ENCODE assay signal across 13 cellular contexts in genomic region chr3:71055602-71056001, GRCh38.
A peak's percentile ranks its signal among the peaks of the same experiment; 100 is the strongest.
DNase-seq lines count a peak whose midpoint lies in the region; ATAC-seq and TF ChIP-seq lines count a peak whose summit lies in the region.
"Had no signal": no experiment of that assay in that cellular context is flagged by ENCODE, and none has a peak within 500 bp of the region (broad histone marks: within the 10 kb centered on the region; RNA-seq: fewer than 3 reads in every experiment).

No MANE protein-coding gene starts in this region.

- no peak overlapping the region for H4K8ac ChIP-seq in H9 (replicated peaks; ENCODE audit: insufficient read length, low read depth, low read length)

- peaks cover 0 to 10% (median 9%) of the 10 kb centered on the region in 3 experiments; a peak in 4 of 7 replicates for H3K36me3 Mint-ChIP-seq in H9 (ENCODE audit: insufficient read depth in 1 of 3, low read depth in 3 of 3)

- no peaks in the 10 kb centered on the region; a peak in 1 of 5 replicates for H3K9me3 Mint-ChIP-seq in H9
- H3K9me3 Mint-ChIP-seq: immature natural killer cell had no signal

- no peak overlapping the region for H2AFZ ChIP-seq in H9 (ENCODE audit: low read length)

- no peaks in the 10 kb centered on the region for H3K79me2 ChIP-seq in H9 (ENCODE audit: insufficient read depth, low read length)

- no peak overlapping the region for H3K18ac ChIP-seq in H9 (ENCODE audit: insufficient read length, low read depth, low read length)

- no peak overlapping the region for H2BK15ac ChIP-seq in H9 (ENCODE audit: low read depth, low read length)

- H2BK120ac ChIP-seq in H9 (ENCODE audit: low read depth, low read length, poor library complexity, severe bottlenecking): no peak overlapping the region

- H3K4me3 ChIP-seq in rectal smooth muscle tissue (ENCODE audit: low read length): no peak overlapping the region

- no peaks in the 10 kb centered on the region for H3K27me3 Mint-ChIP-seq in H9 (ENCODE audit: low read depth)

- peaks cover 15% of the 10 kb centered on the region; the same call in 1 of the 2 replicates for H3K4me1 ChIP-seq in H9 (ENCODE audit: insufficient read depth, low read length)
- H3K4me1 ChIP-seq in rectal smooth muscle tissue (ENCODE audit: control insufficient read depth, insufficient read depth, low read length): peaks cover 80% of the 10 kb centered on the region

- no peaks in the 10 kb centered on the region for H3K23me2 ChIP-seq in H9 (ENCODE audit: insufficient read length, low read depth, low read length, poor library complexity, severe bottlenecking)

- DNase-seq in H9 (no peak), amniotic epithelial cell (ENCODE audit: low read depth) (peak; percentile 19), fibroblast of the conjunctiva (ENCODE audit: low read depth) (peak; percentile 81), SHP77 treated with DMSO at 0.1 percent for 48 hours (lab: John Stamatoyannopoulos, UW) (no peak), NCI-H1048 (lab: John Stamatoyannopoulos, UW) (no peak)
- DNase-seq in effector CD4-positive, alpha-beta T cell: no peak
- DNase-seq: Calu3, dorsolateral prefrontal cortex, immature natural killer cell, NCI-H69, SW 1271 had no signal

- no CpG with 5 or more reads among the region's 6 CpGs for WGBS in H9 (ENCODE audit: extremely low coverage, insufficient read length, low lambda C conversion rate)

- H3K56ac ChIP-seq in H9 (ENCODE audit: insufficient read length, low read depth, low read length): no peak overlapping the region

- H3K27ac ChIP-seq in H9 (ENCODE audit: insufficient read length, low read depth, low read length): no peak overlapping the region
- H3K27ac ChIP-seq in rectal smooth muscle tissue (ENCODE audit: low read depth, low read length): peak overlapping the region; percentile 72

- H3K4me2 ChIP-seq in H9 (ENCODE audit: insufficient read depth, insufficient read length, low read length): no peak overlapping the region

- H4K91ac ChIP-seq in H9 (ENCODE audit: insufficient read length, low read depth, low read length): no peak overlapping the region

- no peak overlapping the region for H2AK5ac ChIP-seq in H9 (ENCODE audit: insufficient read length, low read length)

- H3K23ac ChIP-seq in H9 (ENCODE audit: insufficient read length, low read depth, low read length): no peak overlapping the region

- H3K14ac ChIP-seq in H9 (ENCODE audit: insufficient read depth, low read length): no peak overlapping the region

- H3K9ac ChIP-seq in H9 (ENCODE audit: extremely low read depth, insufficient read length, low read length): no peak overlapping the region
- H3K9ac ChIP-seq in rectal smooth muscle tissue (ENCODE audit: low read length): no peak overlapping the region

- no peak overlapping the region for H3K4me3 Mint-ChIP-seq in H9
- H3K4me3 Mint-ChIP-seq: immature natural killer cell had no signal

- no peak overlapping the region for H2BK20ac ChIP-seq in H9 (ENCODE audit: low read depth, low read length, poor library complexity, severe bottlenecking)

- H4K5ac ChIP-seq in H9 (ENCODE audit: insufficient read length, low read depth, low read length): no peak overlapping the region

- H3K9me3 ChIP-seq in H9 (ENCODE audit: control insufficient read depth, low read depth, low read length): no peaks in the 10 kb centered on the region

- H3K27ac Mint-ChIP-seq in H9: peak overlapping the region in 2 of 3 experiments; percentile 25 to 70; a peak in 4 of 7 replicates

- no peak overlapping the region for H2BK12ac ChIP-seq in H9 (ENCODE audit: insufficient read length, low read depth, low read length)

- no peak overlapping the region for H2BK5ac ChIP-seq in H9 (ENCODE audit: insufficient read length, low read length)

- peaks cover 90 to 92% of the 10 kb centered on the region in 2 experiments for H3K4me1 Mint-ChIP-seq in H9

- H3K36me3 ChIP-seq in rectal smooth muscle tissue (ENCODE audit: control insufficient read depth, insufficient read depth, low read length): peaks cover 4% of the 10 kb centered on the region

- H3T11ph ChIP-seq in H9 (ENCODE audit: low read length): no peak overlapping the region

- H3K27me3 ChIP-seq in H9 (ENCODE audit: insufficient read depth, low read length) (no peaks in the 10 kb centered on the region), rectal smooth muscle tissue (ENCODE audit: control insufficient read depth, insufficient read depth, low read length) (no peaks in the 10 kb centered on the region)
- H3K27me3 ChIP-seq: dorsolateral prefrontal cortex had no signal

- ATAC-seq in GM21717 (IDR thresholded peaks at IDR 0.05; ENCODE audit: unreplicated experiment): no peak

- no peaks in the 10 kb centered on the region for H3K79me1 ChIP-seq in H9 (ENCODE audit: insufficient read depth, low read depth, low read length, poor library complexity, severe bottlenecking)

- no peak overlapping the region for H3K4ac ChIP-seq in H9 (ENCODE audit: low read depth, low read length)

- H4K20me1 ChIP-seq in H9 (ENCODE audit: control insufficient read depth, insufficient read depth, insufficient read length): no peaks in the 10 kb centered on the region

- TF ChIP-seq CTCF in H9 (conservative IDR thresholded peaks at IDR 0.05): no peak

Comparison
In these comparisons a context has a peak if more than half of its experiments do, and no peak if none do; other contexts are left out.
1. DNase-seq: peak in amniotic epithelial cell (single experiment) and fibroblast of the conjunctiva (single experiment); none in H9 (single experiment), SHP77 treated with DMSO at 0.1 percent for 48 hours (single experiment), effector CD4-positive, alpha-beta T cell (single experiment) and NCI-H1048 (single experiment).